9 cellular contexts compared by ENCODE assay signal in genomic region chr7:146116452-146117219, GRCh38. TPM values are rescaled to one million over a fixed set of nuclear protein-coding genes. Genes with fewer than 3 reads are reported as not detected.
DNase-seq lines count a peak whose midpoint lies in the region; ATAC-seq and TF ChIP-seq lines count a peak whose summit lies in the region.
"Had no signal": no experiment of that assay in that cellular context is flagged by ENCODE, and none has a peak within 500 bp of the region (broad histone marks: within the 10 kb centered on the region; RNA-seq: fewer than 3 reads in every experiment).

TSS of gene CNTNAP2 (plus strand) at chr7:146116801. CDS start at chr7:146116877, 76 bp downstream.

- H3K23ac ChIP-seq in trophoblast cell (ENCODE audit: low read length) = no peak within 1 kb of the TSS

- peak within 1 kb of the TSS; percentile 61 for H2AFZ ChIP-seq in trophoblast cell (ENCODE audit: insufficient read depth, low read length, poor library complexity)

- H3K9me3 Mint-ChIP-seq in activated CD8-positive, alpha-beta T cell treated with anti-CD3 and anti-CD28 coated beads for 36 hours = peaks cover 5% of the 10 kb centered on the region

- no peak within 1 kb of the TSS for H3K18ac ChIP-seq in trophoblast cell (ENCODE audit: low read length)

- H2AK5ac ChIP-seq in trophoblast cell (ENCODE audit: low read length) = no peak within 1 kb of the TSS

- peaks cover 2% of the 10 kb centered on the region for H3K27me3 ChIP-seq in trophoblast cell (ENCODE audit: insufficient read depth, low read length)

- CTCF ChIA-PET in activated CD8-positive, alpha-beta T cell treated with anti-CD3 and anti-CD28 coated beads for 36 hours (lab: Charles Lee) = no interaction called here

- H3K4me2 ChIP-seq in trophoblast cell (ENCODE audit: low read length) = peak within 1 kb of the TSS; percentile 100

- TF ChIP-seq CTCF in activated CD8-positive, alpha-beta T cell treated with anti-CD3 and anti-CD28 coated beads for 36 hours (IDR thresholded peaks at IDR 0.05) = no peak

- ATAC-seq in activated CD8-positive, alpha-beta T cell treated with anti-CD3 and anti-CD28 coated beads for 36 hours = no peak
- no peak for ATAC-seq in esophagus mucosa
- no peak for ATAC-seq in HG02763 (IDR thresholded peaks at IDR 0.05; ENCODE audit: unreplicated experiment)

- H2BK120ac ChIP-seq in trophoblast cell (ENCODE audit: insufficient read depth, low read length, poor library complexity) = no peak within 1 kb of the TSS

- no peak within 1 kb of the TSS for H3K9ac ChIP-seq in trophoblast cell (ENCODE audit: low read length)

- peaks cover 32% of the 10 kb centered on the region for H3K27me3 Mint-ChIP-seq in activated CD8-positive, alpha-beta T cell treated with anti-CD3 and anti-CD28 coated beads for 36 hours

- intact Hi-C loops in activated CD8-positive, alpha-beta T cell treated with anti-CD3 and anti-CD28 coated beads for 36 hours (cut with micrococcal nuclease) = no loop called here

- H3K14ac ChIP-seq in trophoblast cell (ENCODE audit: low read length) = no peak within 1 kb of the TSS

- peak; percentile 12 for DNase-seq in Daoy (ENCODE audit: low read depth)
- DNase-seq in MV-4-11 (lab: John Stamatoyannopoulos, UW) = peak; percentile 21
- no peak for DNase-seq in activated CD8-positive, alpha-beta T cell treated with anti-CD3 and anti-CD28 coated beads for 36 hours
- DNase-seq in globus pallidus (ENCODE audit: low spot score) = peak; percentile 9
- DNase-seq in trophoblast cell = no peak
- no peak for DNase-seq in activated CD4-positive, CD25-positive, alpha-beta regulatory T cell treated with anti-CD3 and anti-CD28 coated beads, Interleukin-2, amount 50 U/mL, for 72 hours

- H4K12ac ChIP-seq in trophoblast cell (ENCODE audit: low read depth, low read length) = no peak within 1 kb of the TSS

- no peaks in the 10 kb centered on the region for H3K9me3 ChIP-seq in trophoblast cell (ENCODE audit: insufficient read depth, low read depth, low read length)
- H3K9me3 ChIP-seq: neutrophil had no signal

- peaks cover 7% of the 10 kb centered on the region for H3K4me1 Mint-ChIP-seq in activated CD8-positive, alpha-beta T cell treated with anti-CD3 and anti-CD28 coated beads for 36 hours (ENCODE audit: low read depth)

- H2BK12ac ChIP-seq in trophoblast cell (ENCODE audit: low read length) = no peak within 1 kb of the TSS

- H3K27ac Mint-ChIP-seq in activated CD8-positive, alpha-beta T cell treated with anti-CD3 and anti-CD28 coated beads for 36 hours = no peak within 1 kb of the TSS

- POLR2A ChIA-PET in activated CD8-positive, alpha-beta T cell treated with anti-CD3 and anti-CD28 coated beads for 36 hours (lab: Charles Lee) = no interaction called here

- H3K27ac ChIP-seq in trophoblast cell (ENCODE audit: low read depth, low read length) = no peak within 1 kb of the TSS
- H3K27ac ChIP-seq: neutrophil had no signal

- no peaks in the 10 kb centered on the region for H3K79me2 ChIP-seq in trophoblast cell (ENCODE audit: control insufficient read depth, insufficient read depth, low read length, poor library complexity)

- no CpG with 5 or more reads among the region's 45 CpGs for WGBS in trophoblast cell (ENCODE audit: extremely low coverage, insufficient coverage, insufficient read length)

- H3K4me3 ChIP-seq in trophoblast cell (ENCODE audit: low read depth, low read length) = peak within 1 kb of the TSS; percentile 75

- H3K36me3 Mint-ChIP-seq in activated CD8-positive, alpha-beta T cell treated with anti-CD3 and anti-CD28 coated beads for 36 hours (ENCODE audit: low read depth) = no peaks in the 10 kb centered on the region

- peak within 1 kb of the TSS; percentile 50 for H3K4me3 Mint-ChIP-seq in activated CD8-positive, alpha-beta T cell treated with anti-CD3 and anti-CD28 coated beads for 36 hours

- H3K4me1 ChIP-seq in trophoblast cell (ENCODE audit: control insufficient read depth in 1 of 2, insufficient read depth in 2 of 2, low read length in 2 of 2) = peaks cover 3 to 4% of the 10 kb centered on the region in 2 experiments

- no peak within 1 kb of the TSS for H4K8ac ChIP-seq in trophoblast cell (ENCODE audit: low read depth, low read length)

- no peak within 1 kb of the TSS for H2BK5ac ChIP-seq in trophoblast cell (ENCODE audit: low read depth, low read length, poor library complexity)

- no peak within 1 kb of the TSS for H3K4ac ChIP-seq in trophoblast cell (ENCODE audit: low read depth, low read length)

- no peaks in the 10 kb centered on the region for H3K36me3 ChIP-seq in trophoblast cell (ENCODE audit: control insufficient read depth in 1 of 2, insufficient read depth in 2 of 2, low read length in 2 of 2)
- H3K36me3 ChIP-seq: neutrophil had no signal

- H3K79me1 ChIP-seq in trophoblast cell (ENCODE audit: low read length) = no peaks in the 10 kb centered on the region

- H4K91ac ChIP-seq in trophoblast cell (ENCODE audit: low read depth, low read length) = no peak within 1 kb of the TSS

RNA-seq across cellular contexts. Expression of gene CNTNAP2, which starts in this region (rescaled TPM):
- total RNA-seq in Daoy (2014; rRNA removed; shearing (Covaris generic)) = 6.2 and 6.4 TPM in 2 replicates
- not detected for total RNA-seq in activated CD8-positive, alpha-beta T cell treated with anti-CD3 and anti-CD28 coated beads for 36 hours
- 90.7 and 93.9 TPM in 2 replicates for polyA plus RNA-seq in trophoblast cell (2013)
- 1.2 TPM for total RNA-seq in esophagus mucosa

Comparison
In these comparisons a context has a peak if more than half of its experiments do, and no peak if none do; other contexts are left out.
1. DNase-seq: peak in Daoy (single experiment), MV-4-11 (single experiment) and globus pallidus (single experiment); none in activated CD8-positive, alpha-beta T cell treated with anti-CD3 and anti-CD28 coated beads for 36 hours (single experiment), trophoblast cell (0 of 2) and activated CD4-positive, CD25-positive, alpha-beta regulatory T cell treated with anti-CD3 and anti-CD28 coated beads, Interleukin-2, amount 50 U/mL, for 72 hours (single experiment).